Comparison of ENCODE assay signal across 15 cellular contexts in the genomic region with DNA sequence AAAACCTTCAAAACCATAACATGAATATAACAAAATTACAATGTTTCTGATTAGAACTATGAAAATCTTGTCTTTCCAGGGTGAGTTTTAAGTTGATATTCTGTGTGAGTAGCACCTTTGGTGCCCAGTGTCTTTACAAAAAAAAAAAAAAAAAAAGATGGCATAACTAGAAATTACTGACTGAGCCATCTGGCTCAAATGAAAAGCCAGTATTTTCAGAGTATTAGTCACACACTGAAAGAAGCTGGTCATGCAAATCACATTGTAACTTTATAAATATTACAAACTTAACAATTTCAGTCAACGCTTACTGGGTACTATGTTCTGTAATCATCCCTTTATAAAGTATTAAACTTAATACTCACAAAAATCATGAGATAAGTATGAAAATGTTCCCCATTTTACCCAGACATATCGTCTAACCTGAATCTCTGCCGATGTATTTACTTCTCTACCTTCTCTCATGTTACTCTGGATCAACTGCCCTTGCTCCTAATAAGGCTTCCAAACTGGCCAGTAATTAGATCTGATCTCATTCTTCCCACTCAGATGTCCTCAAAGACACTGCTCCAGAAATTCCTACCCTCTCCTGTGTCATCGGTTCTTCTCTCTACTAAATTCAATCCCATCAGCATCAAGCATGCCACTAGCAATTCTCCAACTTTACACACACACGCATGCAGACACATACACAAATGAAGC. TPM values are rescaled to one million over a fixed set of nuclear protein-coding genes. Genes with fewer than 3 reads are reported as not detected.
DNase-seq lines count a peak whose midpoint lies in the region; ATAC-seq and TF ChIP-seq lines count a peak whose summit lies in the region.
"Had no signal": no experiment of that assay in that cellular context is flagged by ENCODE, and none has a peak within 500 bp of the region (broad histone marks: within the 10 kb centered on the region; RNA-seq: fewer than 3 reads in every experiment).

No MANE protein-coding gene starts in this region.

- intact Hi-C loops in psoas muscle (cut with DNase I), result no loop called here

- H3K27ac ChIP-seq in epithelial cell of prostate (peak overlapping the region; percentile 12), psoas muscle (peak overlapping the region; percentile 89)
- H3K27ac ChIP-seq: BLaER1 treated with 17β-estradiol and CSF1 and Interleukin-3, amounts not matched to agents 10 nM and 100 nM; tibial artery had no signal

- in situ Hi-C loops in G401 (cut with HindIII; ENCODE audit: low sequenced_read_pairs), result no loop called here

- no peaks in the 10 kb centered on the region for H3K36me3 ChIP-seq in psoas muscle (ENCODE audit: insufficient read depth in 1 of 2, low read depth in 1 of 2)
- H3K36me3 ChIP-seq: tibial artery had no signal

- no peaks in the 10 kb centered on the region for H3K9me3 ChIP-seq in psoas muscle
- H3K9me3 ChIP-seq: BLaER1 treated with 17β-estradiol and CSF1 and Interleukin-3, amounts not matched to agents 10 nM and 100 nM; tibial artery had no signal

- no peak for TF ChIP-seq CTCF in psoas muscle (IDR thresholded peaks at IDR 0.05)

- WGBS in psoas muscle, 3 donors, result 15 to 32% (median 32%) methylated on average over 5 of the region's 5 CpGs

- peak overlapping the region; percentile 54 for H3K4me3 ChIP-seq in psoas muscle
- H3K4me3 ChIP-seq: BLaER1 treated with 17β-estradiol and CSF1 and Interleukin-3, amounts not matched to agents 10 nM and 100 nM; tibial artery had no signal

- H3K27me3 ChIP-seq in psoas muscle (ENCODE audit: insufficient read depth in 3 of 3, low read length in 2 of 3), result no peaks in the 10 kb centered on the region
- H3K27me3 ChIP-seq: BLaER1 treated with 17β-estradiol and CSF1 and Interleukin-3, amounts not matched to agents 10 nM and 100 nM; tibial artery had no signal

- ATAC-seq in psoas muscle (peak; percentile 84 to 88 (median 87)), GM18907 (IDR thresholded peaks at IDR 0.05; ENCODE audit: unreplicated experiment) (no peak), GM19035 (IDR thresholded peaks at IDR 0.05; ENCODE audit: unreplicated experiment) (no peak)

- DNase-seq in G401 (ENCODE audit: low spot score) (peak; percentile 33), LHCN-M2 (ENCODE audit: low read depth) (peak; percentile 71), epithelial cell of prostate (ENCODE audit: low read depth, low spot score) (no peak), psoas muscle (no peak), OCI-M2 (lab: John Stamatoyannopoulos, UW; ENCODE audit: unreplicated experiment) (no peak), NCI-H2196 (lab: John Stamatoyannopoulos, UW; ENCODE audit: unreplicated experiment) (no peak)
- DNase-seq: activated CD4-positive, alpha-beta T cell treated with anti-CD3 and anti-CD28 coated beads, Interleukin-2, amount 50 U/mL, for 1 hour; DMS79 treated with DMSO at 0.1 percent for 48 hours; KG1; NCI-H1436 treated with DMSO at 0.1 percent for 48 hours; NCI-H524 treated with DMSO at 0.1 percent for 48 hours; tibial artery had no signal

- peaks cover 69% of the 10 kb centered on the region for H3K4me1 ChIP-seq in psoas muscle

RNA-seq across cellular contexts. Expression of a gene that starts 25.4 kb away (rescaled TPM):
- total RNA-seq in G401 (2014; rRNA removed; shearing (Covaris generic)), result 43.3 and 70.9 TPM in 2 replicates
- total RNA-seq in LHCN-M2 (2014; rRNA removed) (44.6 and 49.7 TPM in 2 replicates), psoas muscle (100 to 1,000 TPM; 152 to 239 (median 175) TPM)
- polyA plus RNA-seq in LHCN-M2 (2012), result 17.4 TPM
- polyA plus RNA-seq in psoas muscle, result 100 to 1,000 TPM in 1 of 3 donors, 10 to 100 TPM in 2; 54.6 to 128 (median 73.0) TPM

Comparison
In these comparisons a context has a peak if more than half of its experiments do, and no peak if none do; other contexts are left out.
1. DNase-seq: peak in G401 (single experiment) and LHCN-M2 (single experiment); none in epithelial cell of prostate (single experiment), psoas muscle (0 of 2), OCI-M2 (single experiment) and NCI-H2196 (single experiment).
2. ATAC-seq: peak in psoas muscle (4 of 4); none in GM18907 (single experiment) and GM19035 (single experiment).